ENCODE assay signal across 9 cellular contexts in the genomic region with DNA sequence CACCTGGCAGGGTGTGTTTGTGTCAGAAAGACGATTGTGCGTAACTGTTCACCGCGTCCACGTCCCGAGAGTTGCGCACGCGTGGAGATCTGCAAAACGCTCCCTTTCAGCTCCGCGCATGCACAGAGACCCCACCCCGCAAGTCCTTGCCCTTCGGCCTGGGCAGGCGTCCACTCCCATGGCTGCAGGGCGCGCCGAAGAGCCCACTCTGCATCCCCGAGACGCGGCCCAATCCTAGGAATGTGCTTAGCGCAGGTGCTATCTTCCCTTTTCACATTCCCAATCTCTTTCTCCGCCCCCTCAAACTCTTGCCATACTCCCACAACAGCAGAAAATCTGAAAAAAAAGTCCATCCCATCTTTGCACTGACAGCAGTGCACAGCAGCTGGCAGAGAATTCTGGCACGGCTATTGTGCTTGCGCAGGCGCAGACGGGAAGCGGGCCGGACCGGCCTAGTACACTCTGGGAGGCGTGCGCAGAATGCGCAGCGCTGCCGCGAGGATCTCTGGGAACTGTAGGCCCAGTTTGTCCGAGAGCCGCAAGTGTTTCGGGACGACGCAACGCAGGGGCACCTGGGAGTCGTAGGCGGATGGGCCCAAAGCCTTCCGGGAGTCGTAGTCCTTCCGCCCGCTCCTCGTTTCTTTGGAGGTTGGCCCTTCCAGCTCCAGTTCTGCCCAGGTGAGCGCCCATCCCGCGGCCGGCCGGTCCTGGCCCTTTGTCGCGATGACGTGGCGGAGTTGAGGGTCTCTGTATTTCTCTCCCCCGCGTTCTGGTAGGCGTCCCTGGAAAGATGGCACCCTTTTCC. TPM values are rescaled to one million over a fixed set of nuclear protein-coding genes. Genes with fewer than 3 reads are reported as not detected.
DNase-seq lines count a peak whose midpoint lies in the region; ATAC-seq and TF ChIP-seq lines count a peak whose summit lies in the region.
"Had no signal": no experiment of that assay in that cellular context is flagged by ENCODE, and none has a peak within 500 bp of the region (broad histone marks: within the 10 kb centered on the region; RNA-seq: fewer than 3 reads in every experiment).

No MANE protein-coding gene starts in this region.

- H3K9ac ChIP-seq in colonic mucosa (ENCODE audit: low read depth in 2 of 2, low read length in 2 of 2), result peak overlapping the region; percentile 72

- peak; percentile 96 for ATAC-seq in HG03439 (IDR thresholded peaks at IDR 0.05; ENCODE audit: unreplicated experiment)

- peak overlapping the region; percentile 83 for H3K4me3 ChIP-seq in AG10803 (ENCODE audit: low read length)
- H3K4me3 ChIP-seq in colonic mucosa, result peak overlapping the region; percentile 75

- no peaks in the 10 kb centered on the region for H3K9me3 ChIP-seq in colonic mucosa

- DNase-seq in AG10803 (ENCODE audit: low read depth) (peak; percentile 97), GM19238 (ENCODE audit: insufficient read length, low spot score) (peak; percentile 96), NCI-H524 treated with DMSO at 0.1 percent for 48 hours (lab: John Stamatoyannopoulos, UW) (peak; percentile 82), colonic mucosa (peak; percentile 99), kidney tubule cell (ENCODE audit: low spot score) (peak; percentile 97)
- peak; percentile 98 for DNase-seq in activated CD4-positive, alpha-beta T cell treated with anti-CD3 and anti-CD28 coated beads for 48 hours
- DNase-seq in stimulated activated CD4-positive, alpha-beta T cell treated with anti-CD3 and anti-CD28 coated beads, Interleukin-1b, Interleukin-23, amount 100 ng/mL, for 1 hour (ENCODE audit: low read depth in 2 of 2), result peak; percentile 84 to 90

- H3K27ac ChIP-seq in colonic mucosa, result no peak overlapping the region

- no peaks in the 10 kb centered on the region for H3K36me3 ChIP-seq in colonic mucosa

- intact Hi-C loops in colonic mucosa (cut with DNase I), result no loop called here

- no peaks in the 10 kb centered on the region for H3K27me3 ChIP-seq in colonic mucosa

- no peaks in the 10 kb centered on the region for H3K4me1 ChIP-seq in colonic mucosa

- TF ChIP-seq CTCF in AG10803 (conservative IDR thresholded peaks at IDR 0.05; ENCODE audit: low read length), result no peak
- TF ChIP-seq CTCF in colonic mucosa (IDR thresholded peaks at IDR 0.05), result no peak

RNA-seq across cellular contexts. Expression of a gene that starts 23.1 kb away (rescaled TPM):
- total RNA-seq in colonic mucosa, result 1 to 10 TPM; 5.7 to 8.1 TPM

RNA-seq across cellular contexts. Expression of a gene that starts 36.0 kb away (rescaled TPM):
- total RNA-seq in colonic mucosa, result not detected
- total RNA-seq: activated CD8-positive, alpha-beta memory T cell treated with anti-CD3 and anti-CD28 coated beads for 36 hours had no signal

RNA-seq across cellular contexts. Expression of a gene that starts 52.5 kb away (rescaled TPM):
- 1 to 10 TPM; 1.1 to 1.5 TPM for total RNA-seq in colonic mucosa
